Comparison of ENCODE assay signal across 13 cellular contexts in the genomic region with DNA sequence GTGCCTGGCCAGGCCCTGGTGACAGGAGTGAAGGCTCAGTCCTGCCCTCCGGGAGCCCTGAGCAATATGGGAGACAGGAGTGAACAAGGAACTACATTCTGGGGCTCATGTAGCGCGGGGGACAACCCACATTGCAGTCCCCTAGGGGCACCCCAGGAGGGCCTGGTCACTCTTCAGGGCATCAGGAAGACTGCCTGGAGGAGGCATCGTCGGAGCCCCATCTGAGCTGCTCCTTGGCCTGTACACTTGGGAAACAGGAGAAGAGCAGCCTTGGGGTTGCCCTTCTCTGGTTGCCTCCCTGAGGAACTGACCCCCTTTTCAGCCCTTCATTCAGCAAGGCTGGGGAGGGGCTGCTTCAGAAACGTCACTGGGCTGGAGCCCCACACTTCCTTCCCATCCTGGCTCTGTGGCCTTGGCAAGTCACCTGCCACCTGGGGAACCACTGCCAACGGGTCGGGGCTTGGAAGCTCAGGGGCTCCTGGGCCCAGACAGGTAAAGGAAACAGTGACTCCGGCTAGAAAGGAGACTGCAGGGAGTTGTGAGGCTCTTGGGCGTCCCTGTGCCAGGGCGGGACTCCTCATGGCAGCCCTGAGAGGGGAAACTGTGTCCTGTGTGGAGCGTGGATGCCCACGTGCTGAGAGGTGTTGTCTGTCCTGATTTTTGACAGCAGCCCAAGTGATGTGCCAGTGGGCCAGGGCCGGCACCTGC. TPM values are rescaled to one million over a fixed set of nuclear protein-coding genes. Genes with fewer than 3 reads are reported as not detected.
A peak's percentile ranks its signal among the peaks of the same experiment; 100 is the strongest.
DNase-seq lines count a peak whose midpoint lies in the region; ATAC-seq and TF ChIP-seq lines count a peak whose summit lies in the region.
"Had no signal": no experiment of that assay in that cellular context is flagged by ENCODE, and none has a peak within 500 bp of the region (broad histone marks: within the 10 kb centered on the region; RNA-seq: fewer than 3 reads in every experiment).

No MANE protein-coding gene starts in this region.

- peak overlapping the region; percentile 66 to 73 for H3K9ac ChIP-seq in duodenal mucosa (ENCODE audit: low read depth in 1 of 2, low read length in 2 of 2)

- no peaks in the 10 kb centered on the region for H3K9me3 ChIP-seq in left ventricle myocardium inferior (replicated peaks)
- H3K9me3 ChIP-seq in duodenal mucosa (ENCODE audit: control insufficient read depth in 1 of 2, low read length in 2 of 2) = no peaks in the 10 kb centered on the region
- H3K9me3 ChIP-seq in uterus = no peaks in the 10 kb centered on the region

- no peak for DNase-seq in left ventricle myocardium inferior
- DNase-seq in left ventricle myocardium superior = no peak
- no peak for DNase-seq in progenitor cell of endocrine pancreas (ENCODE audit: low spot score, unreplicated experiment)
- no peak for DNase-seq in uterus
- no peak for DNase-seq in SKM-1 treated with dmso at 0.1 percent for 144 hours (lab: John Stamatoyannopoulos, UW; ENCODE audit: unreplicated experiment)
- DNase-seq in pons (ENCODE audit: low spot score) = no peak
- DNase-seq: CD8-positive, alpha-beta T cell; NCI-H187 treated with DMSO at 0.1 percent for 48 hours; NCI-H446 treated with DMSO at 0.1 percent for 48 hours; NCI-H748 treated with DMSO at 0.1 percent for 48 hours; SHP77 treated with DMSO at 0.1 percent for 48 hours had no signal

- peaks cover 9% of the 10 kb centered on the region for H3K4me1 Mint-ChIP-seq in progenitor cell of endocrine pancreas (ENCODE audit: low read depth)

- H3K4me3 ChIP-seq in left ventricle myocardium inferior = no peak overlapping the region
- peak overlapping the region in 1 of 2 donors; percentile 33 for H3K4me3 ChIP-seq in duodenal mucosa (ENCODE audit: low read depth in 1 of 2, low read length in 2 of 2)
- no peak overlapping the region for H3K4me3 ChIP-seq in uterus

- H3K9me3 Mint-ChIP-seq in progenitor cell of endocrine pancreas (ENCODE audit: low read depth) = no peaks in the 10 kb centered on the region
- H3K9me3 Mint-ChIP-seq: CD8-positive, alpha-beta T cell had no signal

- TF ChIP-seq POLR2A in uterus (IDR thresholded peaks at IDR 0.05) = no peak

- peaks cover 3% of the 10 kb centered on the region for H3K36me3 Mint-ChIP-seq in progenitor cell of endocrine pancreas (ENCODE audit: insufficient read depth)
- H3K36me3 Mint-ChIP-seq: CD8-positive, alpha-beta T cell had no signal

- TF ChIP-seq CTCF in left ventricle myocardium inferior (IDR thresholded peaks at IDR 0.05; ENCODE audit: borderline replicate concordance) (no peak), progenitor cell of endocrine pancreas (IDR thresholded peaks at IDR 0.05; ENCODE audit: unreplicated experiment) (no peak), uterus (IDR thresholded peaks at IDR 0.05) (no peak)

- H3K36me3 ChIP-seq in left ventricle myocardium inferior (peaks cover 12% of the 10 kb centered on the region), duodenal mucosa (ENCODE audit: control insufficient read depth in 1 of 2, insufficient read depth in 2 of 2, low read length in 2 of 2) (peaks cover 2 to 19% of the 10 kb centered on the region in 2 donors), uterus (no peaks in the 10 kb centered on the region)

- H3K4me1 ChIP-seq in left ventricle myocardium inferior = peaks cover 85% of the 10 kb centered on the region
- H3K4me1 ChIP-seq in duodenal mucosa (ENCODE audit: control insufficient read depth in 1 of 2, insufficient read depth in 2 of 2, low read length in 2 of 2) = peaks cover 45 to 73% of the 10 kb centered on the region in 2 donors
- H3K4me1 ChIP-seq in uterus = peaks cover 25 to 59% of the 10 kb centered on the region in 2 donors

- peak overlapping the region; percentile 67 for H3K27ac Mint-ChIP-seq in progenitor cell of endocrine pancreas
- H3K27ac Mint-ChIP-seq: CD8-positive, alpha-beta T cell had no signal

- no peaks in the 10 kb centered on the region for H3K27me3 Mint-ChIP-seq in progenitor cell of endocrine pancreas

- ATAC-seq in left ventricle myocardium superior = no peak
- ATAC-seq in HG03342 (IDR thresholded peaks at IDR 0.05; ENCODE audit: unreplicated experiment) = no peak
- ATAC-seq: CD8-positive, alpha-beta T cell had no signal

- H3K27me3 ChIP-seq in left ventricle myocardium inferior (ENCODE audit: low read depth) (no peaks in the 10 kb centered on the region), duodenal mucosa (ENCODE audit: control insufficient read depth in 1 of 2, insufficient read depth in 2 of 2, low read length in 2 of 2) (no peaks in the 10 kb centered on the region), uterus (no peaks in the 10 kb centered on the region)

- intact Hi-C loops in left ventricle myocardium inferior (cut with micrococcal nuclease) (no loop called here), left ventricle myocardium superior (cut with micrococcal nuclease) (no loop called here), uterus (cut with DNase I; ENCODE audit: low total_unique reads) (no loop called here)

- H3K4me3 Mint-ChIP-seq in progenitor cell of endocrine pancreas (ENCODE audit: low read depth) = no peak overlapping the region
- H3K4me3 Mint-ChIP-seq: CD8-positive, alpha-beta T cell had no signal

- H3K27ac ChIP-seq in left ventricle myocardium inferior (replicated peaks) (peak overlapping the region; percentile 91), duodenal mucosa (ENCODE audit: low read depth, low read length) (no peak overlapping the region), uterus (peak overlapping the region; percentile 93 to 94)

RNA-seq across cellular contexts. Expression of a gene that starts 10.1 kb away (rescaled TPM):
- 104 TPM for total RNA-seq in left ventricle myocardium inferior
- total RNA-seq in left ventricle myocardium superior = 70.5 TPM
- total RNA-seq in progenitor cell of endocrine pancreas = 31.3 and 37.9 TPM in 2 replicates
- 100 to 1,000 TPM in 1 of 4 donors, 10 to 100 TPM in 3; 27.5 to 118 (median 51.9) TPM for total RNA-seq in uterus
